Comparison of ENCODE assay signal across 12 cellular contexts in the genomic region with DNA sequence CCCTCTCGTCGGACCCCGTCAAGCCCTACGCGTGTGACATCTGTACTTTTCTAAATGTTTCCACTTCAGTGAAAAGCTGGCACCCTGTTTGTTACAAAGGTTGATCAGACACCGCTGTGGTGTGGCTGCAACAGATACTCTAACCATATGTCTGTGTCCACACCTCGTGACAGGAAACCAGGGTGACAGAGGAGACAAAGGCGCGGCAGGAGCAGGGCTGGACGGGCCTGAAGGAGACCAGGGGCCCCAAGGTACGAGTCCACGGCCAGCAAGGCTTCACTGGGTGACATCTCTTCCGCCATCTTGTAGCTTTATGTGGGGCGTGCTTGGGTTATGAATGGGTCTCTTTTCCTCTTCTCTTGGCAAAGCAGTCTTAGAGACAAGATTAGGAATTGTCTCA. TPM values are rescaled to one million over a fixed set of nuclear protein-coding genes. Genes with fewer than 3 reads are reported as not detected.
DNase-seq lines count a peak whose midpoint lies in the region; ATAC-seq, FAIRE-seq and TF ChIP-seq lines count a peak whose summit lies in the region.
"Had no signal": no experiment of that assay in that cellular context is flagged by ENCODE, and none has a peak within 500 bp of the region (broad histone marks: within the 10 kb centered on the region; RNA-seq: fewer than 3 reads in every experiment).

No MANE protein-coding gene starts in this region.

- no peaks in the 10 kb centered on the region for H3K27me3 ChIP-seq in HL-60 (ENCODE audit: insufficient read depth, poor library complexity, severe bottlenecking)
- H3K27me3 ChIP-seq in prostate gland (replicated peaks; ENCODE audit: insufficient read depth), result no peaks in the 10 kb centered on the region

- peak overlapping the region; percentile 85 for H3K27ac ChIP-seq in HL-60 (replicated peaks)
- H3K27ac ChIP-seq in caudate nucleus (ENCODE audit: low read depth, low read length), result no peak overlapping the region
- H3K27ac ChIP-seq in prostate gland, result no peak overlapping the region

- H3K4me3 ChIP-seq in HL-60 (replicated peaks; ENCODE audit: insufficient read depth, low read length) (peak overlapping the region; percentile 6), prostate gland (no peak overlapping the region)

- FAIRE-seq in GM18507 (lab: Jason Lieb, UNC), result peak; percentile 80

- DNase-seq in GM18507 (ENCODE audit: extremely low spot score, insufficient read length, low read depth) (no peak), HL-60 (ENCODE audit: low read depth in 1 of 2, low spot score in 1 of 2) (peak; percentile 34 to 85), caudate nucleus (lab: John Stamatoyannopoulos, UW) (no peak), prostate gland (ENCODE audit: low spot score) (no peak)
- no peak for DNase-seq in activated T-helper 2 cell treated with anti-CD3 and anti-CD28 coated beads, Interferon-gamma antibody, Interleukin-2, Interleukin-4, amounts not matched to agents 10 μg/mL and 5 μg/mL and 100 μg/mL, durations not matched to agents 14 hours and 24 hours and 36 hours (ENCODE audit: low spot score)
- DNase-seq: activated CD4-positive, alpha-beta T cell treated with anti-CD3 and anti-CD28 coated beads, Interleukin-2, amount 10 ng/mL, durations not matched to agents 7 days and 5 days; effector memory CD4-positive, alpha-beta T cell; hippocampal formation had no signal

- peak; percentile 60 for ATAC-seq in GM21390 (IDR thresholded peaks at IDR 0.05; ENCODE audit: unreplicated experiment)
- ATAC-seq in esophagus mucosa, result peak; percentile 35
- ATAC-seq in HG03139 (IDR thresholded peaks at IDR 0.05; ENCODE audit: unreplicated experiment), result no peak

- no peaks in the 10 kb centered on the region for H3K36me3 Mint-ChIP-seq in activated T-helper 2 cell treated with anti-CD3 and anti-CD28 coated beads, Interferon-gamma antibody, Interleukin-2, Interleukin-4, amounts not matched to agents 10 μg/mL and 5 μg/mL and 100 μg/mL, durations not matched to agents 14 hours and 24 hours and 36 hours (ENCODE audit: low read depth)
- H3K36me3 Mint-ChIP-seq: natural killer cell treated with Interleukin-12 subunit alpha and Interleukin-12 subunit beta and Interleukin-15 and Interleukin-18, amount 100 ng/mL, for 72 hours had no signal

- TF ChIP-seq CTCF in HL-60 (IDR thresholded peaks at IDR 0.05; ENCODE audit: insufficient read depth, low read length) (no peak), prostate gland (IDR thresholded peaks at IDR 0.05) (no peak)

- no peak overlapping the region for H3K27ac Mint-ChIP-seq in activated T-helper 2 cell treated with anti-CD3 and anti-CD28 coated beads, Interferon-gamma antibody, Interleukin-2, Interleukin-4, amounts not matched to agents 10 μg/mL and 5 μg/mL and 100 μg/mL, durations not matched to agents 14 hours and 24 hours and 36 hours
- H3K27ac Mint-ChIP-seq: activated CD4-positive, alpha-beta T cell treated with anti-CD3 and anti-CD28 coated beads, Interleukin-2, amount 10 ng/mL, durations not matched to agents 7 days and 5 days; natural killer cell treated with Interleukin-12 subunit alpha and Interleukin-12 subunit beta and Interleukin-15 and Interleukin-18, amount 100 ng/mL, for 72 hours had no signal

- H3K36me3 ChIP-seq in prostate gland, result no peaks in the 10 kb centered on the region

- no peak overlapping the region for H3K4me3 Mint-ChIP-seq in activated T-helper 2 cell treated with anti-CD3 and anti-CD28 coated beads, Interferon-gamma antibody, Interleukin-2, Interleukin-4, amounts not matched to agents 10 μg/mL and 5 μg/mL and 100 μg/mL, durations not matched to agents 14 hours and 24 hours and 36 hours (ENCODE audit: low read depth)
- H3K4me3 Mint-ChIP-seq: activated CD4-positive, alpha-beta T cell treated with anti-CD3 and anti-CD28 coated beads, Interleukin-2, amount 10 ng/mL, durations not matched to agents 7 days and 5 days; natural killer cell treated with Interleukin-12 subunit alpha and Interleukin-12 subunit beta and Interleukin-15 and Interleukin-18, amount 100 ng/mL, for 72 hours had no signal

- no peaks in the 10 kb centered on the region for H3K4me1 ChIP-seq in prostate gland (replicated peaks)

- no peak for TF ChIP-seq POLR2A in prostate gland (IDR thresholded peaks at IDR 0.05)

- H3K4me1 Mint-ChIP-seq in activated T-helper 2 cell treated with anti-CD3 and anti-CD28 coated beads, Interferon-gamma antibody, Interleukin-2, Interleukin-4, amounts not matched to agents 10 μg/mL and 5 μg/mL and 100 μg/mL, durations not matched to agents 14 hours and 24 hours and 36 hours (ENCODE audit: low read depth), result no peaks in the 10 kb centered on the region
- H3K4me1 Mint-ChIP-seq: activated CD4-positive, alpha-beta T cell treated with anti-CD3 and anti-CD28 coated beads, Interleukin-2, amount 10 ng/mL, durations not matched to agents 7 days and 5 days had no signal

- H3K9me3 Mint-ChIP-seq in activated T-helper 2 cell treated with anti-CD3 and anti-CD28 coated beads, Interferon-gamma antibody, Interleukin-2, Interleukin-4, amounts not matched to agents 10 μg/mL and 5 μg/mL and 100 μg/mL, durations not matched to agents 14 hours and 24 hours and 36 hours, result no peaks in the 10 kb centered on the region
- H3K9me3 Mint-ChIP-seq: activated CD4-positive, alpha-beta T cell treated with anti-CD3 and anti-CD28 coated beads, Interleukin-2, amount 10 ng/mL, durations not matched to agents 7 days and 5 days; natural killer cell treated with Interleukin-12 subunit alpha and Interleukin-12 subunit beta and Interleukin-15 and Interleukin-18, amount 100 ng/mL, for 72 hours had no signal

- intact Hi-C loops in activated T-helper 2 cell treated with anti-CD3 and anti-CD28 coated beads, Interferon-gamma antibody, Interleukin-2, Interleukin-4, amounts not matched to agents 10 μg/mL and 5 μg/mL and 100 μg/mL, durations not matched to agents 14 hours and 24 hours and 36 hours (cut with micrococcal nuclease), result no loop called here
- intact Hi-C loops in prostate gland (cut with DNase I), result no loop called here

- H3K27me3 Mint-ChIP-seq in activated T-helper 2 cell treated with anti-CD3 and anti-CD28 coated beads, Interferon-gamma antibody, Interleukin-2, Interleukin-4, amounts not matched to agents 10 μg/mL and 5 μg/mL and 100 μg/mL, durations not matched to agents 14 hours and 24 hours and 36 hours (ENCODE audit: low read depth), result no peaks in the 10 kb centered on the region
- H3K27me3 Mint-ChIP-seq: activated CD4-positive, alpha-beta T cell treated with anti-CD3 and anti-CD28 coated beads, Interleukin-2, amount 10 ng/mL, durations not matched to agents 7 days and 5 days had no signal

- no peaks in the 10 kb centered on the region for H3K9me3 ChIP-seq in prostate gland

- 89% methylated on average over 14 of the region's 14 CpGs for WGBS in prostate gland

RNA-seq across cellular contexts. Expression of a gene that starts 21.7 kb away (rescaled TPM):
- total RNA-seq in esophagus mucosa (1.5 TPM), prostate gland (1 to 10 TPM; 5.8 to 6.5 TPM)
- 0.27 and 0.32 TPM in 2 replicates for total RNA-seq in activated T-helper 2 cell treated with anti-CD3 and anti-CD28 coated beads, Interferon-gamma antibody, Interleukin-2, Interleukin-4, amounts not matched to agents 10 μg/mL and 5 μg/mL and 100 μg/mL, durations not matched to agents 14 hours and 24 hours and 36 hours
- total RNA-seq: activated CD4-positive, alpha-beta T cell treated with anti-CD3 and anti-CD28 coated beads, Interleukin-2, amount 10 ng/mL, durations not matched to agents 7 days and 5 days; natural killer cell treated with Interleukin-12 subunit alpha and Interleukin-12 subunit beta and Interleukin-15 and Interleukin-18, amount 100 ng/mL, for 72 hours had no signal

RNA-seq across cellular contexts. Expression of a gene that starts 23.1 kb away (rescaled TPM):
- total RNA-seq in esophagus mucosa, result 5.0 TPM
- 5.7 and 7.1 TPM in 2 replicates for total RNA-seq in activated T-helper 2 cell treated with anti-CD3 and anti-CD28 coated beads, Interferon-gamma antibody, Interleukin-2, Interleukin-4, amounts not matched to agents 10 μg/mL and 5 μg/mL and 100 μg/mL, durations not matched to agents 14 hours and 24 hours and 36 hours
- 10 to 100 TPM in 1 of 2 donors, 1 to 10 TPM in 1; 7.1 to 24.8 TPM for total RNA-seq in prostate gland

RNA-seq across cellular contexts. Expression of a gene that starts 33.9 kb away (rescaled TPM):
- total RNA-seq in esophagus mucosa (16.0 TPM), prostate gland (10 to 100 TPM; 60.2 to 76.9 TPM)
- total RNA-seq in activated T-helper 2 cell treated with anti-CD3 and anti-CD28 coated beads, Interferon-gamma antibody, Interleukin-2, Interleukin-4, amounts not matched to agents 10 μg/mL and 5 μg/mL and 100 μg/mL, durations not matched to agents 14 hours and 24 hours and 36 hours, result 54.3 and 55.7 TPM in 2 replicates

RNA-seq across cellular contexts. Expression of a gene that starts 42.2 kb away (rescaled TPM):
- total RNA-seq in esophagus mucosa (5.2 TPM), prostate gland (10 to 100 TPM in 1 of 2 donors, 1 to 10 TPM in 1; 8.3 to 24.1 TPM)
- total RNA-seq in activated T-helper 2 cell treated with anti-CD3 and anti-CD28 coated beads, Interferon-gamma antibody, Interleukin-2, Interleukin-4, amounts not matched to agents 10 μg/mL and 5 μg/mL and 100 μg/mL, durations not matched to agents 14 hours and 24 hours and 36 hours, result 17.9 and 18.2 TPM in 2 replicates

Comparison
In these comparisons a context has a peak if more than half of its experiments do, and no peak if none do; other contexts are left out.
1. DNase-seq: peak in HL-60 (2 of 2); none in GM18507 (single experiment), caudate nucleus (0 of 61), activated T-helper 2 cell treated with anti-CD3 and anti-CD28 coated beads, Interferon-gamma antibody, Interleukin-2, Interleukin-4, amounts not matched to agents 10 μg/mL and 5 μg/mL and 100 μg/mL, durations not matched to agents 14 hours and 24 hours and 36 hours (single experiment) and prostate gland (single experiment).